In the genomic region with DNA sequence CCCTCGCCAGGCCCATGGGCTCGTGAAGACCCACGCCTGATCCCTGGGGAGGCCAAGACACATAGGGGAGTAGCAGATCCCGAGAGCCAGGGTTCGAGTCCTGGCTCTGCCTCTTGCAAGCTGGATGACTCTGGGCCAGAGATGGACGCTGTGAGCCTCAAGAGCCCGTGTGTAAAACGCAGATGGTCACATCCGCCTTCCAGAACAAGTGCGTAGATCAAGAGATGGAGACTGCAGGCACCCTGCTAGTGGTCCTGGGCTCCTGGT, we compare ENCODE assay signal across 20 cellular contexts. TPM values are rescaled to one million over a fixed set of nuclear protein-coding genes. Genes with fewer than 3 reads are reported as not detected.
DNase-seq lines count a peak whose midpoint lies in the region; ATAC-seq and TF ChIP-seq lines count a peak whose summit lies in the region.
"Had no signal": no experiment of that assay in that cellular context is flagged by ENCODE, and none has a peak within 500 bp of the region (broad histone marks: within the 10 kb centered on the region; RNA-seq: fewer than 3 reads in every experiment).

No MANE protein-coding gene starts in this region.

- ATAC-seq in IMR-90 (ENCODE audit: low read depth) (no peak), esophagus mucosa (no peak)
- no peak for ATAC-seq in naive thymus-derived CD4-positive, alpha-beta T cell
- ATAC-seq: A549, HepG2 had no signal

- CTCF ChIA-PET in activated naive CD4-positive, alpha-beta T cell treated with anti-CD3 and anti-CD28 coated beads for 36 hours (lab: Charles Lee): no interaction called here
- CTCF ChIA-PET in IMR-90 (lab: Yijun Ruan, JAX): no interaction called here
- CTCF ChIA-PET in naive thymus-derived CD4-positive, alpha-beta T cell (lab: Charles Lee): no interaction called here

- H3K27ac Mint-ChIP-seq in activated naive CD4-positive, alpha-beta T cell treated with anti-CD3 and anti-CD28 coated beads, Interleukin-2, amount 50 U/mL, for 24 hours: peak overlapping the region; percentile 12
- no peak overlapping the region for H3K27ac Mint-ChIP-seq in activated naive CD4-positive, alpha-beta T cell treated with anti-CD3 and anti-CD28 coated beads for 36 hours
- peak overlapping the region in 4 of 9 donors; percentile 43 to 99 (median 72) for H3K27ac Mint-ChIP-seq in naive thymus-derived CD4-positive, alpha-beta T cell

- no peak for DNase-seq in activated naive CD4-positive, alpha-beta T cell treated with anti-CD3 and anti-CD28 coated beads for 36 hours
- no peak for DNase-seq in IMR-90
- DNase-seq in naive thymus-derived CD4-positive, alpha-beta T cell: no peak
- no peak for DNase-seq in activated effector memory CD4-positive, alpha-beta T cell treated with anti-CD3 and anti-CD28 coated beads, Interleukin-2, amount 50 U/mL, for 16 hours
- no peak for DNase-seq in D341Med (ENCODE audit: low spot score)
- DNase-seq: AML-193, C1 segment of cervical spinal cord, KBM-7, NCI-H1105 treated with DMSO at 0.1 percent for 48 hours, NCI-H146, NCI-H1930, NCI-H2107, NCI-H524, NCI-H774, SIG-M5 had no signal

- no peak overlapping the region for H4K5ac ChIP-seq in IMR-90 (ENCODE audit: low read depth, low read length)

- H3K14ac ChIP-seq in IMR-90 (replicated peaks; ENCODE audit: low read depth, low read length): no peak overlapping the region

- H2BK120ac ChIP-seq in IMR-90 (ENCODE audit: low read depth, low read length): no peak overlapping the region

- 100% methylated on average over 3 of the region's 10 CpGs; no CpG with 5 or more reads in 1 of the 2 experiments for WGBS in IMR-90 (ENCODE audit: extremely low coverage in 2 of 2, insufficient read length in 1 of 2), 2 experiments

- H2AK5ac ChIP-seq in IMR-90 (ENCODE audit: low read depth, low read length): no peak overlapping the region

- TF ChIP-seq POLR2A in IMR-90 (IDR thresholded peaks at IDR 0.05; ENCODE audit: low read depth, low read length): no peak

- H3K4me1 ChIP-seq in IMR-90 (ENCODE audit: control insufficient read depth, insufficient read depth, low read length): peaks cover 11% of the 10 kb centered on the region
- peaks cover 24 to 36% of the 10 kb centered on the region in 2 donors for H3K4me1 ChIP-seq in naive thymus-derived CD4-positive, alpha-beta T cell (ENCODE audit: control insufficient read depth in 2 of 2, insufficient read depth in 2 of 2, low read length in 2 of 2)

- H3K27me3 ChIP-seq in IMR-90 (ENCODE audit: control insufficient read depth, insufficient read depth, low read length): no peaks in the 10 kb centered on the region
- no peaks in the 10 kb centered on the region for H3K27me3 ChIP-seq in naive thymus-derived CD4-positive, alpha-beta T cell (ENCODE audit: control insufficient read depth in 2 of 2, insufficient read depth in 2 of 2, low read length in 2 of 2)

- no peak overlapping the region for H4K91ac ChIP-seq in IMR-90 (ENCODE audit: insufficient read depth, low read depth, low read length)

- intact Hi-C loops in activated naive CD4-positive, alpha-beta T cell treated with anti-CD3 and anti-CD28 coated beads for 36 hours (cut with micrococcal nuclease): no loop called here
- intact Hi-C loops in IMR-90 (cut with micrococcal nuclease): no loop called here
- intact Hi-C loops in naive thymus-derived CD4-positive, alpha-beta T cell (cut with micrococcal nuclease): loop anchor here (5.0 kb wide), 2 partner anchors 41 to 456 kb away; a partner anchor contains a TSS

- H3K4me1 Mint-ChIP-seq in activated naive CD4-positive, alpha-beta T cell treated with anti-CD3 and anti-CD28 coated beads, Interleukin-2, amount 50 U/mL, for 24 hours: peaks cover 45% of the 10 kb centered on the region
- peaks cover 54% of the 10 kb centered on the region for H3K4me1 Mint-ChIP-seq in activated naive CD4-positive, alpha-beta T cell treated with anti-CD3 and anti-CD28 coated beads for 36 hours (ENCODE audit: low read depth)
- peaks cover 33 to 54% (median 47%) of the 10 kb centered on the region in 7 donors for H3K4me1 Mint-ChIP-seq in naive thymus-derived CD4-positive, alpha-beta T cell

- H3K4ac ChIP-seq in IMR-90 (ENCODE audit: low read depth, low read length): no peak overlapping the region

- no peaks in the 10 kb centered on the region for H3K9me3 ChIP-seq in IMR-90 (ENCODE audit: control insufficient read depth, insufficient read depth, low read length)
- no peaks in the 10 kb centered on the region for H3K9me3 ChIP-seq in naive thymus-derived CD4-positive, alpha-beta T cell (ENCODE audit: control insufficient read depth in 2 of 3, low read length in 3 of 3)
- H3K9me3 ChIP-seq: A549 had no signal

- no peak overlapping the region for H2BK15ac ChIP-seq in IMR-90 (ENCODE audit: low read depth, low read length)

- no peaks in the 10 kb centered on the region for H4K20me1 ChIP-seq in IMR-90 (ENCODE audit: insufficient read depth, low read length)

- H3K23ac ChIP-seq in IMR-90 (ENCODE audit: low read depth, low read length): no peak overlapping the region

- no peak overlapping the region for H3K18ac ChIP-seq in IMR-90 (ENCODE audit: low read depth, low read length)

- peak overlapping the region; percentile 37 for H2AK9ac ChIP-seq in IMR-90 (replicated peaks; ENCODE audit: low read depth, low read length, poor library complexity)

- TF ChIP-seq RAD21 in IMR-90 (IDR thresholded peaks at IDR 0.05; ENCODE audit: low read length): no peak

- H3K9me1 ChIP-seq in IMR-90 (ENCODE audit: insufficient read depth, low read length): no peaks in the 10 kb centered on the region

- H3K4me3 ChIP-seq in IMR-90 (ENCODE audit: insufficient read depth, low read depth, low read length): no peak overlapping the region
- H3K4me3 ChIP-seq in naive thymus-derived CD4-positive, alpha-beta T cell (ENCODE audit: low read length): no peak overlapping the region
- H3K4me3 ChIP-seq: A549, SK-N-MC had no signal

- in situ Hi-C loops in IMR-90 (cut with MboI; ENCODE audit: low sequenced_read_pairs): no loop called here

- no TSS peak for BruUV-seq in IMR-90 (replicated peaks; lab: Mats Ljungman, UMichigan)

- peaks cover 27% of the 10 kb centered on the region for H3K36me3 ChIP-seq in IMR-90 (ENCODE audit: control insufficient read depth, insufficient read depth, low read length)
- H3K36me3 ChIP-seq in naive thymus-derived CD4-positive, alpha-beta T cell (ENCODE audit: control insufficient read depth in 2 of 3, insufficient read depth in 3 of 3, low read length in 3 of 3): peaks cover 0 to 48% (median 0%) of the 10 kb centered on the region in 3 experiments

- TF ChIP-seq CTCF in IMR-90 (conservative IDR thresholded peaks at IDR 0.05; ENCODE audit: low read depth, low read length): no peak

- POLR2A ChIA-PET in IMR-90 (lab: Charles Lee; ENCODE audit: unreplicated experiment): no interaction called here
- POLR2A ChIA-PET in naive thymus-derived CD4-positive, alpha-beta T cell (lab: Charles Lee): interaction anchor here (1.0 kb wide), 1 partner anchor 22 kb away, joined by 3 read pairs; a partner anchor contains a TSS

- no peaks in the 10 kb centered on the region for H3K27me3 Mint-ChIP-seq in activated naive CD4-positive, alpha-beta T cell treated with anti-CD3 and anti-CD28 coated beads, Interleukin-2, amount 50 U/mL, for 24 hours
- H3K27me3 Mint-ChIP-seq in activated naive CD4-positive, alpha-beta T cell treated with anti-CD3 and anti-CD28 coated beads for 36 hours (ENCODE audit: low read depth): no peaks in the 10 kb centered on the region
- H3K27me3 Mint-ChIP-seq in naive thymus-derived CD4-positive, alpha-beta T cell: no peaks in the 10 kb centered on the region

- no peak overlapping the region for H3K9ac ChIP-seq in IMR-90 (ENCODE audit: low read depth, low read length)

- no peak overlapping the region for H3K27ac ChIP-seq in IMR-90 (ENCODE audit: insufficient read depth, low read length)
- peak overlapping the region; percentile 95 for H3K27ac ChIP-seq in naive thymus-derived CD4-positive, alpha-beta T cell (ENCODE audit: low read depth, low read length)
- H3K27ac ChIP-seq: A549, SK-N-MC had no signal

- no peak overlapping the region for H2BK20ac ChIP-seq in IMR-90 (ENCODE audit: low read depth, low read length)

- dilution Hi-C loops in IMR-90 (cut with HindIII; ENCODE audit: low sequenced_read_pairs, unreplicated experiment): no loop called here

- H3K79me1 ChIP-seq in IMR-90 (ENCODE audit: low read depth in 1 of 2, low read length in 2 of 2): peaks cover 0 to 3% of the 10 kb centered on the region in 2 experiments; a peak in 1 of 4 replicates

- H2BK5ac ChIP-seq in IMR-90 (ENCODE audit: low read depth, low read length, poor library complexity, severe bottlenecking): no peak overlapping the region

- no peak overlapping the region for H4K8ac ChIP-seq in IMR-90 (ENCODE audit: low read depth in 2 of 2, low read length in 2 of 2)

- H2AFZ ChIP-seq in IMR-90 (replicated peaks; ENCODE audit: low read length, poor library complexity): no peak overlapping the region

- H3K36me3 Mint-ChIP-seq in activated naive CD4-positive, alpha-beta T cell treated with anti-CD3 and anti-CD28 coated beads, Interleukin-2, amount 50 U/mL, for 24 hours: no peaks in the 10 kb centered on the region
- H3K36me3 Mint-ChIP-seq in activated naive CD4-positive, alpha-beta T cell treated with anti-CD3 and anti-CD28 coated beads for 36 hours (ENCODE audit: low read depth): peaks cover 16% of the 10 kb centered on the region
- peaks cover 4 to 21% (median 7%) of the 10 kb centered on the region in 5 donors for H3K36me3 Mint-ChIP-seq in naive thymus-derived CD4-positive, alpha-beta T cell

- H3K4me2 ChIP-seq in IMR-90 (ENCODE audit: low read depth, low read length): no peak overlapping the region
- H3K4me2 ChIP-seq: A549 had no signal

- H3K4me3 Mint-ChIP-seq in activated naive CD4-positive, alpha-beta T cell treated with anti-CD3 and anti-CD28 coated beads, Interleukin-2, amount 50 U/mL, for 24 hours: no peak overlapping the region
- H3K4me3 Mint-ChIP-seq in activated naive CD4-positive, alpha-beta T cell treated with anti-CD3 and anti-CD28 coated beads for 36 hours: no peak overlapping the region
- no peak overlapping the region for H3K4me3 Mint-ChIP-seq in naive thymus-derived CD4-positive, alpha-beta T cell

- H3K9me3 Mint-ChIP-seq in activated naive CD4-positive, alpha-beta T cell treated with anti-CD3 and anti-CD28 coated beads, Interleukin-2, amount 50 U/mL, for 24 hours: no peaks in the 10 kb centered on the region
- no peaks in the 10 kb centered on the region for H3K9me3 Mint-ChIP-seq in activated naive CD4-positive, alpha-beta T cell treated with anti-CD3 and anti-CD28 coated beads for 36 hours
- no peaks in the 10 kb centered on the region for H3K9me3 Mint-ChIP-seq in naive thymus-derived CD4-positive, alpha-beta T cell

- H3K56ac ChIP-seq in IMR-90 (ENCODE audit: extremely low read depth, insufficient read depth, low read length): no peak overlapping the region

RNA-seq across cellular contexts. Expression of a gene that starts 8.2 kb away (rescaled TPM):
- 10 to 100 TPM; 22.3 to 24.6 TPM for total RNA-seq in activated naive CD4-positive, alpha-beta T cell treated with anti-CD3 and anti-CD28 coated beads for 36 hours
- total RNA-seq in IMR-90 (2012; rRNA removed) (11.9 and 12.5 TPM in 2 replicates), esophagus mucosa (11.4 TPM)
- 32.9 and 42.2 TPM in 2 replicates for polyA plus RNA-seq in IMR-90 (2012; rRNA removed)
- polyA plus RNA-seq in IMR-90 (2012; cell fraction: cytosol; rRNA removed): 18.6 and 48.3 TPM in 2 replicates
- 25.4 and 59.2 TPM in 2 replicates for polyA plus RNA-seq in IMR-90 (2012; cell fraction: nucleus; rRNA removed; ENCODE audit: low replicate concordance)
- total RNA-seq in naive thymus-derived CD4-positive, alpha-beta T cell: 10 to 100 TPM; 28.0 to 51.0 (median 36.1) TPM
- polyA plus RNA-seq in naive thymus-derived CD4-positive, alpha-beta T cell: 10 to 100 TPM; 20.0 to 21.7 TPM

RNA-seq across cellular contexts. Expression of a gene that starts 9.2 kb away (rescaled TPM):
- 10 to 100 TPM; 28.7 to 29.1 TPM for total RNA-seq in activated naive CD4-positive, alpha-beta T cell treated with anti-CD3 and anti-CD28 coated beads for 36 hours
- total RNA-seq in IMR-90 (2012; rRNA removed) (35.3 and 35.7 TPM in 2 replicates), esophagus mucosa (13.0 TPM)
- polyA plus RNA-seq in IMR-90 (2012; rRNA removed): 47.6 and 48.6 TPM in 2 replicates
- 41.6 and 60.0 TPM in 2 replicates for polyA plus RNA-seq in IMR-90 (2012; cell fraction: cytosol; rRNA removed)
- polyA plus RNA-seq in IMR-90 (2012; cell fraction: nucleus; rRNA removed; ENCODE audit: low replicate concordance): 105 and 190 TPM in 2 replicates
- total RNA-seq in naive thymus-derived CD4-positive, alpha-beta T cell: 100 to 1,000 TPM in 3 of 5 experiments, 10 to 100 TPM in 2; 63.0 to 125 (median 107) TPM
- 10 to 100 TPM; 28.3 to 34.5 TPM for polyA plus RNA-seq in naive thymus-derived CD4-positive, alpha-beta T cell

RNA-seq across cellular contexts. Expression of a gene that starts 22.0 kb away (rescaled TPM):
- 1 to 10 TPM; 1.1 to 1.8 TPM for total RNA-seq in activated naive CD4-positive, alpha-beta T cell treated with anti-CD3 and anti-CD28 coated beads for 36 hours
- total RNA-seq in IMR-90 (2012; rRNA removed): 0.28 and 0.36 TPM in 2 replicates
- 2.7 and 3.6 TPM in 2 replicates for polyA plus RNA-seq in IMR-90 (2012; rRNA removed)
- polyA plus RNA-seq in IMR-90 (2012; cell fraction: cytosol; rRNA removed): 2.5 and 3.4 TPM in 2 replicates
- 22.0 and 36.8 TPM in 2 replicates for polyA plus RNA-seq in IMR-90 (2012; cell fraction: nucleus; rRNA removed; ENCODE audit: low replicate concordance)
- total RNA-seq in naive thymus-derived CD4-positive, alpha-beta T cell: 1 to 10 TPM; 1.4 to 2.9 (median 2.1) TPM
- polyA plus RNA-seq in naive thymus-derived CD4-positive, alpha-beta T cell: under 1 TPM in 1 of 2 donors, not detected in 1; 0.17 TPM
- total RNA-seq in esophagus mucosa: 4.3 TPM

RNA-seq across cellular contexts. Expression of a gene that starts 29.1 kb away (rescaled TPM):
- 10 to 100 TPM; 41.6 to 43.4 TPM for total RNA-seq in activated naive CD4-positive, alpha-beta T cell treated with anti-CD3 and anti-CD28 coated beads for 36 hours
- 10.8 TPM in 2 replicates for total RNA-seq in IMR-90 (2012; rRNA removed)
- 60.6 and 60.9 TPM in 2 replicates for polyA plus RNA-seq in IMR-90 (2012; rRNA removed)
- polyA plus RNA-seq in IMR-90 (2012; cell fraction: cytosol; rRNA removed): 40.8 and 52.3 TPM in 2 replicates
- 40.3 and 50.7 TPM in 2 replicates for polyA plus RNA-seq in IMR-90 (2012; cell fraction: nucleus; rRNA removed; ENCODE audit: low replicate concordance)
- total RNA-seq in naive thymus-derived CD4-positive, alpha-beta T cell: 10 to 100 TPM; 29.1 to 84.4 (median 56.8) TPM
- 10 to 100 TPM; 29.3 to 39.5 TPM for polyA plus RNA-seq in naive thymus-derived CD4-positive, alpha-beta T cell
- 25.7 TPM for total RNA-seq in esophagus mucosa

RNA-seq across cellular contexts. Expression of a gene that starts 31.1 kb away (rescaled TPM):
- 10 to 100 TPM; 11.8 to 11.9 TPM for total RNA-seq in activated naive CD4-positive, alpha-beta T cell treated with anti-CD3 and anti-CD28 coated beads for 36 hours
- total RNA-seq in IMR-90 (2012; rRNA removed) (44.8 and 51.4 TPM in 2 replicates), esophagus mucosa (39.9 TPM)
- polyA plus RNA-seq in IMR-90 (2012; rRNA removed): 119 and 126 TPM in 2 replicates
- polyA plus RNA-seq in IMR-90 (2012; cell fraction: cytosol; rRNA removed): 146 and 387 TPM in 2 replicates
- polyA plus RNA-seq in IMR-90 (2012; cell fraction: nucleus; rRNA removed; ENCODE audit: low replicate concordance): 158 and 207 TPM in 2 replicates
- 10 to 100 TPM; 33.2 to 64.9 (median 51.6) TPM for total RNA-seq in naive thymus-derived CD4-positive, alpha-beta T cell
- polyA plus RNA-seq in naive thymus-derived CD4-positive, alpha-beta T cell: under 1 TPM; 0.09 to 0.21 TPM

Comparison
In these comparisons a context has a peak if more than half of its experiments do, and no peak if none do; other contexts are left out.
1. intact Hi-C loops: an anchor here in naive thymus-derived CD4-positive, alpha-beta T cell (5.0 kb wide); none called in activated naive CD4-positive, alpha-beta T cell treated with anti-CD3 and anti-CD28 coated beads for 36 hours and IMR-90.